Comparison of ENCODE assay signal across 29 cellular contexts in genomic region chr7:144036302-144036858, GRCh38. TPM values are rescaled to one million over a fixed set of nuclear protein-coding genes. Genes with fewer than 3 reads are reported as not detected.
"Had no signal": no experiment of that assay in that cellular context is flagged by ENCODE, and none has a peak within 500 bp of the region (broad histone marks: within the 10 kb centered on the region; RNA-seq: fewer than 3 reads in every experiment).

No MANE protein-coding gene starts in this region.

- H3K36me3 Mint-ChIP-seq: activated CD8-positive, alpha-beta memory T cell treated with anti-CD3 and anti-CD28 coated beads, Interleukin-2, amount 10 ng/mL, durations not matched to agents 7 days and 5 days; activated naive CD4-positive, alpha-beta T cell treated with anti-CD3 and anti-CD28 coated beads, Interleukin-2, amount 50 U/mL, for 72 hours; mesothelial cell of epicardium; naive B cell had no signal

- H3K9ac ChIP-seq: parathyroid adenoma had no signal

- H3K27me3 ChIP-seq: cardiac muscle cell, left lung, right atrium auricular region, testis, transverse colon had no signal

- H3K4me3 ChIP-seq: cardiac muscle cell, left lung, psoas muscle, right atrium auricular region, skin epidermis, testis, transverse colon had no signal

- H3K27ac ChIP-seq: cardiac muscle cell, left lung, parathyroid adenoma, psoas muscle, right atrium auricular region, skin epidermis, testis, transverse colon had no signal

- H2AFZ ChIP-seq: parathyroid adenoma had no signal

- H3K9me3 ChIP-seq: left lung, psoas muscle, right atrium auricular region, testis, transverse colon had no signal

- ATAC-seq: activated CD8-positive, alpha-beta memory T cell treated with anti-CD3 and anti-CD28 coated beads, Interleukin-2, amount 10 ng/mL, durations not matched to agents 7 days and 5 days; activated CD8-positive, alpha-beta T cell treated with anti-CD3 and anti-CD28 coated beads, Interleukin-2, amount 10 ng/mL, durations not matched to agents 7 days and 5 days; activated naive CD4-positive, alpha-beta T cell treated with anti-CD3 and anti-CD28 coated beads, Interleukin-2, amount 50 U/mL, for 72 hours; esophagus mucosa; left lung; psoas muscle; stimulated activated naive CD8-positive, alpha-beta T cell treated with anti-CD3 and anti-CD28 coated beads, Interleukin-15, Interleukin-2, amounts not matched to agents 100 U/mL and 50 U/mL, for 24 hours had no signal

- H3K9me3 Mint-ChIP-seq: activated B cell treated with CpG ODN at 0.5 μM for 24 hours; activated naive CD4-positive, alpha-beta T cell treated with anti-CD3 and anti-CD28 coated beads, Interleukin-2, amount 50 U/mL, for 72 hours; activated T-helper 2 cell treated with anti-CD3 and anti-CD28 coated beads, Interferon-gamma antibody, Interleukin-2, Interleukin-4, amounts not matched to agents 10 μg/mL and 5 μg/mL and 100 μg/mL, durations not matched to agents 14 hours and 24 hours and 36 hours; mesothelial cell of epicardium; naive B cell; nephron progenitor cell; T-helper 2 cell treated with Interferon-gamma antibody and Interleukin-4, amounts not matched to agents 5 μg/mL and 100 μg/mL, for 36 hours had no signal

- H3K36me3 ChIP-seq: cardiac muscle cell, left lung, right atrium auricular region, transverse colon had no signal

- H3K27ac Mint-ChIP-seq: activated B cell treated with CpG ODN at 0.5 μM for 24 hours; activated CD8-positive, alpha-beta memory T cell treated with anti-CD3 and anti-CD28 coated beads, Interleukin-2, amount 10 ng/mL, durations not matched to agents 7 days and 5 days; activated CD8-positive, alpha-beta T cell treated with anti-CD3 and anti-CD28 coated beads, Interleukin-2, amount 10 ng/mL, durations not matched to agents 7 days and 5 days; activated naive CD4-positive, alpha-beta T cell treated with anti-CD3 and anti-CD28 coated beads, Interleukin-2, amount 50 U/mL, for 72 hours; activated T-helper 2 cell treated with anti-CD3 and anti-CD28 coated beads, Interferon-gamma antibody, Interleukin-2, Interleukin-4, amounts not matched to agents 10 μg/mL and 5 μg/mL and 100 μg/mL, durations not matched to agents 14 hours and 24 hours and 36 hours; mesothelial cell of epicardium; naive B cell; nephron progenitor cell; T-helper 2 cell treated with Interferon-gamma antibody and Interleukin-4, amounts not matched to agents 5 μg/mL and 100 μg/mL, for 36 hours had no signal

- DNase-seq: activated B cell treated with CpG ODN at 0.5 μM for 24 hours; activated CD4-positive, alpha-beta T cell treated with anti-CD3 and anti-CD28 coated beads, Interleukin-2, amount 50 U/mL, for 1 hour; activated CD8-positive, alpha-beta memory T cell treated with anti-CD3 and anti-CD28 coated beads, Interleukin-2, amount 10 ng/mL, durations not matched to agents 7 days and 5 days; activated CD8-positive, alpha-beta T cell treated with anti-CD3 and anti-CD28 coated beads, Interleukin-2, amount 10 ng/mL, durations not matched to agents 7 days and 5 days; activated naive CD4-positive, alpha-beta T cell; activated T-cell treated with anti-CD3 and anti-CD28 coated beads, Interleukin-2, amount 50 U/mL, for 48 hours; foreskin melanocyte; left lung; naive B cell; nephron progenitor cell; psoas muscle; stimulated activated CD4-positive, alpha-beta T cell treated with anti-CD3 and anti-CD28 coated beads, Interleukin-12 subunit alpha, Interleukin-12 subunit beta, amount 100 ng/mL, for 4 hours; stimulated activated CD4-positive, alpha-beta T cell treated with anti-CD3 and anti-CD28 coated beads, Interleukin-4, amount 100 ng/mL, for 1 hour; stimulated activated naive CD8-positive, alpha-beta T cell treated with anti-CD3 and anti-CD28 coated beads, Interleukin-15, Interleukin-2, amounts not matched to agents 100 U/mL and 50 U/mL, for 24 hours; T-helper 1 cell; testis; transverse colon had no signal

- H3K4me1 Mint-ChIP-seq: activated B cell treated with CpG ODN at 0.5 μM for 24 hours; activated CD8-positive, alpha-beta memory T cell treated with anti-CD3 and anti-CD28 coated beads, Interleukin-2, amount 10 ng/mL, durations not matched to agents 7 days and 5 days; naive B cell; nephron progenitor cell had no signal

- H3K4me3 Mint-ChIP-seq: activated B cell treated with CpG ODN at 0.5 μM for 24 hours; activated CD8-positive, alpha-beta memory T cell treated with anti-CD3 and anti-CD28 coated beads, Interleukin-2, amount 10 ng/mL, durations not matched to agents 7 days and 5 days; activated CD8-positive, alpha-beta T cell treated with anti-CD3 and anti-CD28 coated beads, Interleukin-2, amount 10 ng/mL, durations not matched to agents 7 days and 5 days; mesothelial cell of epicardium; naive B cell; nephron progenitor cell; T-helper 2 cell treated with Interferon-gamma antibody and Interleukin-4, amounts not matched to agents 5 μg/mL and 100 μg/mL, for 36 hours had no signal

- H3K4me1 ChIP-seq: left lung, parathyroid adenoma, psoas muscle, testis, transverse colon had no signal

RNA-seq across cellular contexts. Expression of gene OR2A5, which starts 12.4 kb away (rescaled TPM):
- total RNA-seq: activated B cell treated with CpG ODN at 0.5 μM for 24 hours; activated CD8-positive, alpha-beta memory T cell treated with anti-CD3 and anti-CD28 coated beads, Interleukin-2, amount 10 ng/mL, durations not matched to agents 7 days and 5 days; activated CD8-positive, alpha-beta T cell treated with anti-CD3 and anti-CD28 coated beads, Interleukin-2, amount 10 ng/mL, durations not matched to agents 7 days and 5 days; activated naive CD4-positive, alpha-beta T cell treated with anti-CD3 and anti-CD28 coated beads, Interleukin-2, amount 50 U/mL, for 72 hours; activated T-helper 2 cell treated with anti-CD3 and anti-CD28 coated beads, Interferon-gamma antibody, Interleukin-2, Interleukin-4, amounts not matched to agents 10 μg/mL and 5 μg/mL and 100 μg/mL, durations not matched to agents 14 hours and 24 hours and 36 hours; cardiac muscle cell; cerebellum; esophagus mucosa; glomerular endothelial cell; left lung; mesothelial cell of epicardium; psoas muscle; right atrium auricular region; transverse colon; urinary bladder had no signal
- polyA plus RNA-seq: cardiac muscle cell, psoas muscle, urinary bladder had no signal

RNA-seq across cellular contexts. Expression of gene OR2A25, which starts 33.2 kb away (rescaled TPM):
- total RNA-seq: activated B cell treated with CpG ODN at 0.5 μM for 24 hours; activated CD8-positive, alpha-beta memory T cell treated with anti-CD3 and anti-CD28 coated beads, Interleukin-2, amount 10 ng/mL, durations not matched to agents 7 days and 5 days; activated CD8-positive, alpha-beta T cell treated with anti-CD3 and anti-CD28 coated beads, Interleukin-2, amount 10 ng/mL, durations not matched to agents 7 days and 5 days; activated naive CD4-positive, alpha-beta T cell treated with anti-CD3 and anti-CD28 coated beads, Interleukin-2, amount 50 U/mL, for 72 hours; activated T-helper 2 cell treated with anti-CD3 and anti-CD28 coated beads, Interferon-gamma antibody, Interleukin-2, Interleukin-4, amounts not matched to agents 10 μg/mL and 5 μg/mL and 100 μg/mL, durations not matched to agents 14 hours and 24 hours and 36 hours; cardiac muscle cell; cerebellum; esophagus mucosa; glomerular endothelial cell; left lung; mesothelial cell of epicardium; psoas muscle; right atrium auricular region; transverse colon; urinary bladder had no signal
- polyA plus RNA-seq: cardiac muscle cell, psoas muscle, urinary bladder had no signal

RNA-seq across cellular contexts. Expression of gene OR6B1, which starts 36.3 kb away (rescaled TPM):
- total RNA-seq: activated B cell treated with CpG ODN at 0.5 μM for 24 hours; activated CD8-positive, alpha-beta memory T cell treated with anti-CD3 and anti-CD28 coated beads, Interleukin-2, amount 10 ng/mL, durations not matched to agents 7 days and 5 days; activated CD8-positive, alpha-beta T cell treated with anti-CD3 and anti-CD28 coated beads, Interleukin-2, amount 10 ng/mL, durations not matched to agents 7 days and 5 days; activated naive CD4-positive, alpha-beta T cell treated with anti-CD3 and anti-CD28 coated beads, Interleukin-2, amount 50 U/mL, for 72 hours; activated T-helper 2 cell treated with anti-CD3 and anti-CD28 coated beads, Interferon-gamma antibody, Interleukin-2, Interleukin-4, amounts not matched to agents 10 μg/mL and 5 μg/mL and 100 μg/mL, durations not matched to agents 14 hours and 24 hours and 36 hours; cardiac muscle cell; cerebellum; esophagus mucosa; glomerular endothelial cell; left lung; mesothelial cell of epicardium; psoas muscle; right atrium auricular region; transverse colon; urinary bladder had no signal
- polyA plus RNA-seq: cardiac muscle cell, psoas muscle, urinary bladder had no signal

RNA-seq across cellular contexts. Expression of gene OR2A12, which starts 49.7 kb away (rescaled TPM):
- total RNA-seq: activated B cell treated with CpG ODN at 0.5 μM for 24 hours; activated CD8-positive, alpha-beta memory T cell treated with anti-CD3 and anti-CD28 coated beads, Interleukin-2, amount 10 ng/mL, durations not matched to agents 7 days and 5 days; activated CD8-positive, alpha-beta T cell treated with anti-CD3 and anti-CD28 coated beads, Interleukin-2, amount 10 ng/mL, durations not matched to agents 7 days and 5 days; activated naive CD4-positive, alpha-beta T cell treated with anti-CD3 and anti-CD28 coated beads, Interleukin-2, amount 50 U/mL, for 72 hours; activated T-helper 2 cell treated with anti-CD3 and anti-CD28 coated beads, Interferon-gamma antibody, Interleukin-2, Interleukin-4, amounts not matched to agents 10 μg/mL and 5 μg/mL and 100 μg/mL, durations not matched to agents 14 hours and 24 hours and 36 hours; cardiac muscle cell; cerebellum; esophagus mucosa; glomerular endothelial cell; left lung; mesothelial cell of epicardium; psoas muscle; right atrium auricular region; transverse colon; urinary bladder had no signal
- polyA plus RNA-seq: cardiac muscle cell, psoas muscle, urinary bladder had no signal
